ENCODE assay signal across 15 cellular contexts in genomic region chr3:178392553-178392952, GRCh38.
DNase-seq lines count a peak whose midpoint lies in the region; ATAC-seq, FAIRE-seq and TF ChIP-seq lines count a peak whose summit lies in the region.
"Had no signal": no experiment of that assay in that cellular context is flagged by ENCODE, and none has a peak within 500 bp of the region (broad histone marks: within the 10 kb centered on the region; RNA-seq: fewer than 3 reads in every experiment).

No MANE protein-coding gene starts in this region.

- H3K4me1 ChIP-seq in lower lobe of right lung (peaks cover 13% of the 10 kb centered on the region), heart right ventricle (peaks cover 0 to 12% (median 7%) of the 10 kb centered on the region in 9 donors)
- no peaks in the 10 kb centered on the region for H3K4me1 ChIP-seq in effector memory CD4-positive, alpha-beta T cell (ENCODE audit: control insufficient read depth, insufficient read depth, low read length, poor library complexity, severe bottlenecking)
- H3K4me1 ChIP-seq: colonic mucosa, pancreas had no signal

- H3K4me3 Mint-ChIP-seq in glutamatergic neuron (ENCODE audit: unreplicated experiment): no peak overlapping the region

- TF ChIP-seq CTCF in bronchial epithelial cell (IDR thresholded peaks at IDR 0.05; ENCODE audit: insufficient read depth, low read length, severe bottlenecking) (no peak), lower lobe of right lung (IDR thresholded peaks at IDR 0.05) (no peak), glutamatergic neuron (IDR thresholded peaks at IDR 0.05; ENCODE audit: partially characterized antibody, unreplicated experiment) (no peak), heart right ventricle (IDR thresholded peaks at IDR 0.05) (no peak)

- no peaks in the 10 kb centered on the region for H3K36me3 Mint-ChIP-seq in glutamatergic neuron (ENCODE audit: unreplicated experiment)

- no peak for FAIRE-seq in bronchial epithelial cell (lab: Jason Lieb, UNC)

- peak; percentile 64 for DNase-seq in COR-L47 (lab: John Stamatoyannopoulos, UW)
- peak; percentile 58 for DNase-seq in LHCN-M2 (ENCODE audit: low read depth)
- DNase-seq in bronchial epithelial cell (ENCODE audit: low read depth): peak; percentile 55
- DNase-seq in lower lobe of right lung: no peak
- DNase-seq in glutamatergic neuron: no peak
- no peak for DNase-seq in heart right ventricle
- no peak for DNase-seq in effector memory CD4-positive, alpha-beta T cell
- DNase-seq: colonic mucosa; head of caudate nucleus; NCI-H526; pancreas; stimulated activated CD4-positive, alpha-beta T cell treated with anti-CD3 and anti-CD28 coated beads, Interleukin-4, amount 100 ng/mL, for 1 hour; stimulated activated naive CD8-positive, alpha-beta T cell treated with anti-CD3 and anti-CD28 coated beads, Interleukin-15, Interleukin-2, amounts not matched to agents 100 U/mL and 50 U/mL, for 24 hours had no signal

- H3K9me3 Mint-ChIP-seq in glutamatergic neuron (ENCODE audit: unreplicated experiment): no peaks in the 10 kb centered on the region

- H3K36me3 ChIP-seq in bronchial epithelial cell (ENCODE audit: control insufficient read depth, insufficient read depth, low read length) (no peaks in the 10 kb centered on the region), lower lobe of right lung (no peaks in the 10 kb centered on the region), heart right ventricle (no peaks in the 10 kb centered on the region)
- H3K36me3 ChIP-seq in effector memory CD4-positive, alpha-beta T cell (ENCODE audit: control insufficient read depth, insufficient read depth, low read length): no peaks in the 10 kb centered on the region
- H3K36me3 ChIP-seq: colonic mucosa, pancreas, SJSA1 had no signal

- H3K4me3 ChIP-seq in bronchial epithelial cell (ENCODE audit: low read depth, low read length) (no peak overlapping the region), lower lobe of right lung (no peak overlapping the region), heart right ventricle (no peak overlapping the region)
- H3K4me3 ChIP-seq in effector memory CD4-positive, alpha-beta T cell (ENCODE audit: insufficient read depth, low read depth, low read length, poor library complexity, severe bottlenecking): no peak overlapping the region
- H3K4me3 ChIP-seq: colonic mucosa, pancreas, SJSA1 had no signal

- H3K9me3 ChIP-seq in lower lobe of right lung (no peaks in the 10 kb centered on the region), heart right ventricle (no peaks in the 10 kb centered on the region)
- H3K9me3 ChIP-seq in effector memory CD4-positive, alpha-beta T cell (ENCODE audit: control insufficient read depth, low read length): no peaks in the 10 kb centered on the region
- H3K9me3 ChIP-seq: colonic mucosa, pancreas, SJSA1 had no signal

- no peaks in the 10 kb centered on the region for H3K27me3 Mint-ChIP-seq in glutamatergic neuron (ENCODE audit: unreplicated experiment)

- ATAC-seq in lower lobe of right lung (peak; percentile 57 to 61), GM21423 (IDR thresholded peaks at IDR 0.05; ENCODE audit: unreplicated experiment) (no peak), heart right ventricle (no peak)
- ATAC-seq: stimulated activated naive CD8-positive, alpha-beta T cell treated with anti-CD3 and anti-CD28 coated beads, Interleukin-15, Interleukin-2, amounts not matched to agents 100 U/mL and 50 U/mL, for 24 hours had no signal

- 42% methylated on average over 2 of the region's 2 CpGs for WGBS in heart right ventricle, 2 donors

- H3K27me3 ChIP-seq in bronchial epithelial cell (ENCODE audit: control insufficient read depth, insufficient read depth, low read length): no peaks in the 10 kb centered on the region
- H3K27me3 ChIP-seq in lower lobe of right lung (ENCODE audit: low read depth): no peaks in the 10 kb centered on the region
- H3K27me3 ChIP-seq in heart right ventricle: no peaks in the 10 kb centered on the region
- no peaks in the 10 kb centered on the region for H3K27me3 ChIP-seq in effector memory CD4-positive, alpha-beta T cell (replicated peaks; ENCODE audit: control insufficient read depth, insufficient read depth, low read length, poor library complexity, severe bottlenecking)
- H3K27me3 ChIP-seq: colonic mucosa, SJSA1 had no signal

- H3K27ac Mint-ChIP-seq in glutamatergic neuron (ENCODE audit: unreplicated experiment): no peak overlapping the region

- intact Hi-C loops in lower lobe of right lung (cut with DNase I): no loop called here
- intact Hi-C loops in heart right ventricle (cut with DNase I): no loop called here

- peaks cover 8% of the 10 kb centered on the region for H3K4me1 Mint-ChIP-seq in glutamatergic neuron (ENCODE audit: low read depth, unreplicated experiment)

- H3K27ac ChIP-seq in lower lobe of right lung (no peak overlapping the region), heart right ventricle (no peak overlapping the region)
- no peak overlapping the region for H3K27ac ChIP-seq in effector memory CD4-positive, alpha-beta T cell (ENCODE audit: insufficient read depth, low read length, poor library complexity, severe bottlenecking)
- H3K27ac ChIP-seq: colonic mucosa, pancreas had no signal

Comparison
In these comparisons a context has a peak if more than half of its experiments do, and no peak if none do; other contexts are left out.
1. DNase-seq: peak in COR-L47 (single experiment), LHCN-M2 (single experiment) and bronchial epithelial cell (single experiment); none in lower lobe of right lung (single experiment), glutamatergic neuron (single experiment), heart right ventricle (0 of 2) and effector memory CD4-positive, alpha-beta T cell (0 of 3).
2. ATAC-seq: peak in lower lobe of right lung (2 of 2); none in GM21423 (single experiment) and heart right ventricle (0 of 8).